In the genomic region with DNA sequence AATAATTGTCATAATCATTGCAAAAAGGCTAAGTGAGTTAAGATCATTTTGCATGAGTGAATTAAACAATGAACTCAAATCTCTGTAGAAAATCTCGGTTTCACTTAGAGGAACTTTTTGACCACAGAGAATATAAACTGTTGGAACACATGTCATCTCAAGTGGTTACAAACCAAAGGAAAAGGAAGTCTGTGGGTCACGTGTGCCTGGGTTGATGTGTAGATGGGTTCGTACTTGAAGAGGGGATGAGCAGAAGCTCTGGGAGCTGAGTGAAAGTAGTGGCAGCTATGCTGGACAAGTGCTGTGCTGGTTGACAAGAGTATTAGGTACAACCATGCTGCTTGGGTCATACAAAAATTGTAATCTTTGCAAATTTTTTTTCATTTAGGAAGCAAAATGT, we compare ENCODE assay signal across 17 cellular contexts. TPM values are rescaled to one million over a fixed set of nuclear protein-coding genes. Genes with fewer than 3 reads are reported as not detected.
DNase-seq lines count a peak whose midpoint lies in the region; ATAC-seq, FAIRE-seq and TF ChIP-seq lines count a peak whose summit lies in the region.
"Had no signal": no experiment of that assay in that cellular context is flagged by ENCODE, and none has a peak within 500 bp of the region (broad histone marks: within the 10 kb centered on the region; RNA-seq: fewer than 3 reads in every experiment).

No MANE protein-coding gene starts in this region.

- POLR2A ChIA-PET in CD4-positive, alpha-beta memory T cell (lab: Charles Lee; ENCODE audit: partially characterized antibody): interaction anchor here (1.0 kb wide), 1 partner anchor 60 kb away, joined by 3 read pairs; no protein-coding TSS in a partner anchor

- H3K4me3 Mint-ChIP-seq in CD4-positive, alpha-beta memory T cell: peak overlapping the region; percentile 0 to 43 (median 26)
- H3K4me3 Mint-ChIP-seq: mesothelial cell of epicardium, type B pancreatic cell had no signal

- FAIRE-seq in pancreas (lab: Jason Lieb, UNC): no peak

- H3K27me3 Mint-ChIP-seq in CD4-positive, alpha-beta memory T cell: no peaks in the 10 kb centered on the region
- H3K27me3 Mint-ChIP-seq: type B pancreatic cell had no signal

- CTCF ChIA-PET in CD4-positive, alpha-beta memory T cell (lab: Charles Lee; ENCODE audit: partially characterized antibody): interaction anchor here (1.6 to 2.9 kb wide), 3 partner anchors 8 to 61 kb away, joined by 4 to 8 read pairs (median 5); partner anchors contain the start of gene C10orf143

- WGBS in pancreas, 2 donors: 89 to 92% methylated on average over 3 of the region's 3 CpGs

- peak; percentile 73 to 85 for ATAC-seq in activated naive CD4-positive, alpha-beta T cell treated with anti-CD3 and anti-CD28 coated beads, Interleukin-2, amount 50 U/mL, for 72 hours
- ATAC-seq in pancreas: no peak
- ATAC-seq: right lobe of liver had no signal

- peak; percentile 55 to 65 (median 56) for DNase-seq in CD4-positive, alpha-beta memory T cell
- DNase-seq in GM20000 (ENCODE audit: low spot score): peak; percentile 15
- peak; percentile 86 to 91 for DNase-seq in Kasumi-1 (lab: John Stamatoyannopoulos, UW)
- no peak for DNase-seq in activated naive CD4-positive, alpha-beta T cell treated with anti-CD3 and anti-CD28 coated beads, Interleukin-2, amount 50 U/mL, for 72 hours (ENCODE audit: low spot score in 2 of 2)
- no peak for DNase-seq in left ventricle myocardium inferior
- no peak for DNase-seq in germinal center (ENCODE audit: low spot score)
- DNase-seq in pancreas: no peak
- DNase-seq in cerebellum (ENCODE audit: low spot score): no peak
- DNase-seq: activated CD4-positive, CD25-positive, alpha-beta regulatory T cell treated with anti-CD3 and anti-CD28 coated beads, Interleukin-2, amount 50 U/mL, for 72 hours; Caco-2; head of caudate nucleus; NCI-H2227 treated with DMSO at 0.1 percent for 48 hours; right lobe of liver; RPMI8226 had no signal

- no peaks in the 10 kb centered on the region for H3K27me3 ChIP-seq in CD4-positive, alpha-beta memory T cell (ENCODE audit: insufficient read depth, low read length)
- H3K27me3 ChIP-seq in left ventricle myocardium inferior (ENCODE audit: low read depth) (no peaks in the 10 kb centered on the region), pancreas (no peaks in the 10 kb centered on the region)
- H3K27me3 ChIP-seq: right lobe of liver had no signal

- H3K36me3 ChIP-seq in CD4-positive, alpha-beta memory T cell (ENCODE audit: insufficient read depth, low read length): peaks cover 12% of the 10 kb centered on the region
- H3K36me3 ChIP-seq in left ventricle myocardium inferior (peaks cover 87% of the 10 kb centered on the region), pancreas (peaks cover 4 to 49% (median 8%) of the 10 kb centered on the region in 3 donors)

- TF ChIP-seq CTCF in GM20000 (IDR thresholded peaks at IDR 0.05; ENCODE audit: extremely low read depth, missing control alignments) (no peak), left ventricle myocardium inferior (IDR thresholded peaks at IDR 0.05; ENCODE audit: borderline replicate concordance) (no peak), pancreas (IDR thresholded peaks at IDR 0.05) (no peak)

- no peaks in the 10 kb centered on the region for H3K9me3 ChIP-seq in CD4-positive, alpha-beta memory T cell (ENCODE audit: control insufficient read depth in 1 of 2, low read length in 2 of 2)
- H3K9me3 ChIP-seq in left ventricle myocardium inferior (replicated peaks) (no peaks in the 10 kb centered on the region), pancreas (no peaks in the 10 kb centered on the region)
- H3K9me3 ChIP-seq: Caco-2, right lobe of liver had no signal

- no peak overlapping the region for H3K4me3 ChIP-seq in CD4-positive, alpha-beta memory T cell (ENCODE audit: low read length in 2 of 2)
- H3K4me3 ChIP-seq in left ventricle myocardium inferior (no peak overlapping the region), pancreas (no peak overlapping the region)
- H3K4me3 ChIP-seq: right lobe of liver had no signal

- peak overlapping the region; percentile 1 to 44 (median 18) for H3K27ac Mint-ChIP-seq in CD4-positive, alpha-beta memory T cell
- H3K27ac Mint-ChIP-seq in activated naive CD4-positive, alpha-beta T cell treated with anti-CD3 and anti-CD28 coated beads, Interleukin-2, amount 50 U/mL, for 72 hours: peak overlapping the region in 1 of 2 donors; percentile 45
- H3K27ac Mint-ChIP-seq: mesothelial cell of epicardium, type B pancreatic cell had no signal

- peaks cover 0 to 2% (median 0%) of the 10 kb centered on the region in 8 donors for H3K9me3 Mint-ChIP-seq in CD4-positive, alpha-beta memory T cell
- no peaks in the 10 kb centered on the region for H3K9me3 Mint-ChIP-seq in activated naive CD4-positive, alpha-beta T cell treated with anti-CD3 and anti-CD28 coated beads, Interleukin-2, amount 50 U/mL, for 72 hours
- H3K9me3 Mint-ChIP-seq: mesothelial cell of epicardium, type B pancreatic cell had no signal

- H3K36me3 Mint-ChIP-seq in CD4-positive, alpha-beta memory T cell: peaks cover 49 to 56% of the 10 kb centered on the region in 2 donors
- peaks cover 11 to 24% of the 10 kb centered on the region in 2 donors for H3K36me3 Mint-ChIP-seq in activated naive CD4-positive, alpha-beta T cell treated with anti-CD3 and anti-CD28 coated beads, Interleukin-2, amount 50 U/mL, for 72 hours

- no peak overlapping the region for H3K27ac ChIP-seq in CD4-positive, alpha-beta memory T cell (ENCODE audit: low read depth, low read length)
- no peak overlapping the region for H3K27ac ChIP-seq in left ventricle myocardium inferior (replicated peaks)
- H3K27ac ChIP-seq in pancreas: no peak overlapping the region
- H3K27ac ChIP-seq: KMS-11, right lobe of liver had no signal

- intact Hi-C loops in CD4-positive, alpha-beta memory T cell (cut with micrococcal nuclease): loop anchor here (2.0 kb wide), 1 partner anchor 60 kb away; the partner anchor contains the start of gene C10orf143
- intact Hi-C loops in left ventricle myocardium inferior (cut with micrococcal nuclease) (no loop called here), pancreas (cut with DNase I) (no loop called here)

- peaks cover 43% of the 10 kb centered on the region for H3K4me1 ChIP-seq in CD4-positive, alpha-beta memory T cell (ENCODE audit: insufficient read depth, low read length)
- no peaks in the 10 kb centered on the region for H3K4me1 ChIP-seq in left ventricle myocardium inferior
- no peaks in the 10 kb centered on the region for H3K4me1 ChIP-seq in pancreas
- H3K4me1 ChIP-seq: Caco-2, right lobe of liver had no signal

- H3K4me1 Mint-ChIP-seq in CD4-positive, alpha-beta memory T cell: peaks cover 43 to 72% (median 54%) of the 10 kb centered on the region in 4 donors
- H3K4me1 Mint-ChIP-seq: mesothelial cell of epicardium had no signal

RNA-seq across cellular contexts. Expression of gene GLRX3, which starts 35.0 kb away (rescaled TPM):
- 10 to 100 TPM; 39.3 to 41.8 TPM for total RNA-seq in CD4-positive, alpha-beta memory T cell
- polyA plus RNA-seq in CD4-positive, alpha-beta memory T cell: 100 to 1,000 TPM in 1 of 2 donors, 10 to 100 TPM in 1; 77.9 to 116 TPM
- total RNA-seq in activated naive CD4-positive, alpha-beta T cell treated with anti-CD3 and anti-CD28 coated beads, Interleukin-2, amount 50 U/mL, for 72 hours: 100 to 1,000 TPM in 1 of 2 donors, 10 to 100 TPM in 1; 94.1 to 103 TPM
- total RNA-seq in left ventricle myocardium inferior: 69.2 TPM
- total RNA-seq in pancreas: 10 to 100 TPM; 19.2 to 33.5 (median 28.7) TPM
- 10 to 100 TPM; 26.0 to 26.8 TPM for polyA plus RNA-seq in pancreas
- 36.2 TPM for total RNA-seq in cerebellum

Comparison
In these comparisons a context has a peak if more than half of its experiments do, and no peak if none do; other contexts are left out.
1. DNase-seq: peak in CD4-positive, alpha-beta memory T cell (5 of 5), GM20000 (single experiment) and Kasumi-1 (2 of 2); none in activated naive CD4-positive, alpha-beta T cell treated with anti-CD3 and anti-CD28 coated beads, Interleukin-2, amount 50 U/mL, for 72 hours (0 of 2), left ventricle myocardium inferior (single experiment), germinal center (single experiment), pancreas (0 of 6) and cerebellum (single experiment).
2. ATAC-seq: peak in activated naive CD4-positive, alpha-beta T cell treated with anti-CD3 and anti-CD28 coated beads, Interleukin-2, amount 50 U/mL, for 72 hours (2 of 2); none in pancreas (0 of 4).